Comparison of ENCODE assay signal across 8 cellular contexts in genomic region chr12:92133795-92134637, GRCh38. TPM values are rescaled to one million over a fixed set of nuclear protein-coding genes. Genes with fewer than 3 reads are reported as not detected.
A peak's percentile ranks its signal among the peaks of the same experiment; 100 is the strongest.
DNase-seq lines count a peak whose midpoint lies in the region; ATAC-seq lines count a peak whose summit lies in the region.

No MANE protein-coding gene starts in this region.

- no peaks in the 10 kb centered on the region for H3K36me3 ChIP-seq in adipocyte (ENCODE audit: control insufficient read depth, insufficient read depth, low read length, severe bottlenecking)

- H3K9ac ChIP-seq in adipocyte (ENCODE audit: low read length) = peak overlapping the region; percentile 69

- no peaks in the 10 kb centered on the region for H3K27me3 ChIP-seq in adipocyte (replicated peaks; ENCODE audit: control insufficient read depth, insufficient read depth, low read length)

- peak; percentile 56 for DNase-seq in DMS53 (lab: John Stamatoyannopoulos, UW)
- DNase-seq in DMS53 treated with DMSO at 0.1 percent for 48 hours (lab: John Stamatoyannopoulos, UW; ENCODE audit: unreplicated experiment) = no peak
- no peak for DNase-seq in adipocyte (ENCODE audit: low read depth)
- no peak for DNase-seq in naive thymus-derived CD8-positive, alpha-beta T cell
- DNase-seq in medulla oblongata (ENCODE audit: extremely low spot score) = no peak
- no peak for DNase-seq in NCI-H146 (lab: John Stamatoyannopoulos, UW)

- POLR2A ChIA-PET in naive thymus-derived CD8-positive, alpha-beta T cell (lab: Charles Lee) = interaction anchor here (0.6 to 11.7 kb wide), 24 partner anchors 9 to 962 kb away, joined by 3 to 171 read pairs (median 4); partner anchors contain the start of gene BTG1

- peaks cover 13 to 40% (median 26%) of the 10 kb centered on the region in 3 donors for H3K36me3 Mint-ChIP-seq in naive thymus-derived CD8-positive, alpha-beta T cell

- H3K27me3 Mint-ChIP-seq in naive thymus-derived CD8-positive, alpha-beta T cell = no peaks in the 10 kb centered on the region

- H3K4me1 ChIP-seq in adipocyte (ENCODE audit: control insufficient read depth, insufficient read depth, low read length) = peaks cover 77% of the 10 kb centered on the region

- H3K9me3 ChIP-seq in adipocyte (ENCODE audit: control insufficient read depth, low read length) = no peaks in the 10 kb centered on the region

- H3K27ac Mint-ChIP-seq in naive thymus-derived CD8-positive, alpha-beta T cell = peak overlapping the region; percentile 89 to 100 (median 99)

- H3K4me3 Mint-ChIP-seq in naive thymus-derived CD8-positive, alpha-beta T cell = peak overlapping the region; percentile 89 to 100 (median 98)

- H3K4me3 ChIP-seq in adipocyte (ENCODE audit: low read length) = peak overlapping the region; percentile 54

- peaks cover 45 to 95% (median 78%) of the 10 kb centered on the region in 4 donors for H3K4me1 Mint-ChIP-seq in naive thymus-derived CD8-positive, alpha-beta T cell

- ATAC-seq in HG03378 (IDR thresholded peaks at IDR 0.05; ENCODE audit: unreplicated experiment) (peak; percentile 40), HG02571 (IDR thresholded peaks at IDR 0.05; ENCODE audit: unreplicated experiment) (no peak)
- no peak for ATAC-seq in naive thymus-derived CD8-positive, alpha-beta T cell

- H3K9me3 Mint-ChIP-seq in naive thymus-derived CD8-positive, alpha-beta T cell = no peaks in the 10 kb centered on the region

RNA-seq across cellular contexts. Expression of gene BTG1, which starts 11.6 kb away (rescaled TPM):
- 100 to 1,000 TPM; 537 to 544 TPM for total RNA-seq in naive thymus-derived CD8-positive, alpha-beta T cell
- 100 to 1,000 TPM; 705 to 889 (median 719) TPM for polyA plus RNA-seq in naive thymus-derived CD8-positive, alpha-beta T cell
